In the genomic region with DNA sequence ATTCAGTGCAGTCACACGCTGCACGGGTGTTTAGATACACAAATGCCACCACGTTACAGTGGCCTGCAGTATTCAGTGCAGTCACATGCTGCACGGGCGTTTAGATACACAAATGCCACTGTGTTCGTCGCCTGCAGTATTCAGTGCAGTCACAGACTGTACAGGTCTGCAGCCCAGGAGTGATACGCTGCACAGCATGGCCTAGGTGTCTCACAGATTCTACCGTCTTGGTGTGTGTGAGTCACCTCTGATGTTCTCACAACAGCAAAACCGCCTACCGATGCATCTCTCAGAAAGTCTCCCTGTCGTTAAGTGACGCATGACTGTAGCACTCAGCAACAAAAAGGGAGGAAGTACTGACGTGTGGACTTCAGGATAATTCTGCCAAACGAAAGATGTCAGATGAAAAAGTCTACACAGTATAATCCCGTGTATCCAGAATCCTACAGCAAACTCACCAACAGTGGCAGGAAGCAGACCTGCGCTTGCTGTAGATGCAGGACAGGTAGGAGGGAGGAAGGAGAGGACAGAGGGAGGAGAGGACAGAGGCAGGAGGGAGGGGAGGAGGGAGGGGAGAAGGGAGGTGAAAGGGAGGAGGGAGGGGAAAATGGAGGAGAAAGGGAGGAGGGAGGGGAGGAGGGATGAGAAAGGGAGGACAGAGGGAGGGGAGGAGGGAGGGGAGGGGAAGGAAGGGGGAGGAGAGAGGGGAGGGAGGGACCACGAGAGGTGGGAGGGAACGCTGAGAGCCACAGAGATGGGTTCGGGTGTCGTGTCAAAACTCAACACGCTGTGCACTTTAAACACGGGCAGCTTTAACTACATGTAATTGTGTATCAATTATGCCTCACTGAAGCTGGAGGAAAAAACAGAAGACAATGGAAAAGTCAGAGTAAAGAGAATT, we compare ENCODE assay signal across 11 cellular contexts. TPM values are rescaled to one million over a fixed set of nuclear protein-coding genes. Genes with fewer than 3 reads are reported as not detected.
A peak's percentile ranks its signal among the peaks of the same experiment; 100 is the strongest.
DNase-seq lines count a peak whose midpoint lies in the region; ATAC-seq and TF ChIP-seq lines count a peak whose summit lies in the region.
"Had no signal": no experiment of that assay in that cellular context is flagged by ENCODE, and none has a peak within 500 bp of the region (broad histone marks: within the 10 kb centered on the region; RNA-seq: fewer than 3 reads in every experiment).

No MANE protein-coding gene starts in this region.

- H3K9me2 ChIP-seq in Karpas-422 (replicated peaks; ENCODE audit: insufficient read depth, low read length): no peaks in the 10 kb centered on the region

- H4K20me1 ChIP-seq in Karpas-422 (ENCODE audit: insufficient read depth, low read depth, low read length): no peaks in the 10 kb centered on the region

- DNase-seq in brain microvascular endothelial cell (peak; percentile 43), Karpas-422 (no peak)
- DNase-seq in stimulated activated CD4-positive, alpha-beta T cell treated with anti-CD3 and anti-CD28 coated beads, Interleukin-2, amount 100 ng/mL, for 4 hours (ENCODE audit: low read depth): peak; percentile 59

- peaks cover 6% of the 10 kb centered on the region for H3K27me3 ChIP-seq in brain microvascular endothelial cell (replicated peaks)
- H3K27me3 ChIP-seq in Karpas-422 (ENCODE audit: low read length): no peaks in the 10 kb centered on the region
- H3K27me3 ChIP-seq: upper lobe of left lung had no signal

- TF ChIP-seq CTCF in HEK293 (tag by site-specific recombination; IDR thresholded peaks at IDR 0.05) (no peak), brain microvascular endothelial cell (IDR thresholded peaks at IDR 0.05; ENCODE audit: low read depth, low read length, missing control alignments) (no peak)

- H2AFZ ChIP-seq in Karpas-422 (ENCODE audit: low read length): no peak overlapping the region

- peak; percentile 99 to 100 for ATAC-seq in activated CD4-positive, CD25-positive, alpha-beta regulatory T cell treated with anti-CD3 and anti-CD28 coated beads, Interleukin-2, amount 50 U/mL, for 24 hours
- ATAC-seq in HG02852 (IDR thresholded peaks at IDR 0.05; ENCODE audit: unreplicated experiment): no peak
- no peak for ATAC-seq in HG03521 (IDR thresholded peaks at IDR 0.05; ENCODE audit: unreplicated experiment)
- ATAC-seq in HG02840 (IDR thresholded peaks at IDR 0.05; ENCODE audit: low FRiP score, unreplicated experiment): no peak

- CTCF ChIA-PET in HEK293 (lab: Yijun Ruan, JAX): no interaction called here

- H3K27ac ChIP-seq in HEK293 (ENCODE audit: extremely low read depth, low read depth, low read length): no peak overlapping the region
- no peak overlapping the region for H3K27ac ChIP-seq in brain microvascular endothelial cell
- no peak overlapping the region for H3K27ac ChIP-seq in Karpas-422 (ENCODE audit: low read length)
- H3K27ac ChIP-seq: epithelial cell of prostate, upper lobe of left lung had no signal

- no peaks in the 10 kb centered on the region for H3K9me3 ChIP-seq in HEK293 (ENCODE audit: control insufficient read depth, insufficient read depth, low read depth, low read length)
- 0 out of 2 replicates have a peak, but pooled peaks cover 8% of the 10 kb centered on the region for H3K9me3 ChIP-seq in Karpas-422 (ENCODE audit: low read length)

- POLR2A ChIA-PET in HEK293 (lab: Yijun Ruan, JAX): no interaction called here

- no peaks in the 10 kb centered on the region for H3K36me3 ChIP-seq in HEK293 (ENCODE audit: control insufficient read depth in 2 of 2, insufficient read depth in 1 of 2, low read length in 2 of 2)
- H3K36me3 ChIP-seq in brain microvascular endothelial cell (replicated peaks): no peaks in the 10 kb centered on the region
- no peaks in the 10 kb centered on the region for H3K36me3 ChIP-seq in Karpas-422 (ENCODE audit: insufficient read depth, low read length)
- H3K36me3 ChIP-seq: upper lobe of left lung had no signal

- H3K4me3 ChIP-seq in HEK293 (ENCODE audit: low read depth, low read length): no peak overlapping the region
- H3K4me3 ChIP-seq in brain microvascular endothelial cell (ENCODE audit: low read depth, low read length): no peak overlapping the region
- H3K4me3 ChIP-seq in Karpas-422 (ENCODE audit: low read length): no peak overlapping the region
- H3K4me3 ChIP-seq: upper lobe of left lung had no signal

- H3K9ac ChIP-seq in Karpas-422 (ENCODE audit: low read length): no peak overlapping the region

- in situ Hi-C loops in brain microvascular endothelial cell (cut with HindIII; ENCODE audit: low pct_ligation_motif_present, low sequenced_read_pairs): no loop called here

- H3K79me2 ChIP-seq in Karpas-422 (ENCODE audit: low read length): no peaks in the 10 kb centered on the region

- H3K4me2 ChIP-seq in Karpas-422 (ENCODE audit: low read depth, low read length, poor library complexity, severe bottlenecking): no peak overlapping the region

- H3K4me1 ChIP-seq in HEK293 (ENCODE audit: control insufficient read depth, insufficient read depth, low read length) (no peaks in the 10 kb centered on the region), Karpas-422 (ENCODE audit: low read length) (no peaks in the 10 kb centered on the region)
- H3K4me1 ChIP-seq: upper lobe of left lung had no signal

TF ChIP-seq in HEK293, 187 proteins besides CTCF, POLR2A, EP300 and RAD21 (continues in another document):
- TF ChIP-seq, protein P1, sequence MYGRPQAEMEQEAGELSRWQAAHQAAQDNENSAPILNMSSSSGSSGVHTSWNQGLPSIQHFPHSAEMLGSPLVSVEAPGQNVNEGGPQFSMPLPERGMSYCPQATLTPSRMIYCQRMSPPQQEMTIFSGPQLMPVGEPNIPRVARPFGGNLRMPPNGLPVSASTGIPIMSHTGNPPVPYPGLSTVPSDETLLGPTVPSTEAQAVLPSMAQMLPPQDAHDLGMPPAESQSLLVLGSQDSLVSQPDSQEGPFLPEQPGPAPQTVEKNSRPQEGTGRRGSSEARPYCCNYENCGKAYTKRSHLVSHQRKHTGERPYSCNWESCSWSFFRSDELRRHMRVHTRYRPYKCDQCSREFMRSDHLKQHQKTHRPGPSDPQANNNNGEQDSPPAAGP (tag by site-specific recombination; IDR thresholded peaks at IDR 0.05): peak; percentile 86; the same call in 1 of the 2 replicates
- TF ChIP-seq ZBTB17 (tag by site-specific recombination; IDR thresholded peaks at IDR 0.05) (0 out of 2 replicates have a peak, but pooled peaks have one; percentile 24), ZNF350 (tag by site-specific recombination; IDR thresholded peaks at IDR 0.05) (no peak), WT1 (tag by site-specific recombination; IDR thresholded peaks at IDR 0.05) (peak; percentile 96), ZNF624 (tag by site-specific recombination; IDR thresholded peaks at IDR 0.05) (no peak), YY1 (tag by site-specific recombination; IDR thresholded peaks at IDR 0.05) (no peak), ZNF585B (tag by site-specific recombination; IDR thresholded peaks at IDR 0.05) (no peak), ZNF571 (tag by site-specific recombination; IDR thresholded peaks at IDR 0.05) (no peak), ZNF521 (tag by site-specific recombination; IDR thresholded peaks at IDR 0.05) (no peak), RBAK (tag by site-specific recombination; IDR thresholded peaks at IDR 0.05) (no peak), ZNF629 (tag by site-specific recombination; IDR thresholded peaks at IDR 0.05) (peak; percentile 70), SP2 (tag by site-specific recombination; IDR thresholded peaks at IDR 0.05) (peak; percentile 9; the same call in 1 of the 2 replicates), ZNF785 (tag by site-specific recombination; IDR thresholded peaks at IDR 0.05) (no peak), ZNF19 (tag by site-specific recombination; IDR thresholded peaks at IDR 0.05; ENCODE audit: low read depth) (no peak), ZNF600 (tag by site-specific recombination; IDR thresholded peaks at IDR 0.05) (0 out of 2 replicates have a peak, but pooled peaks have one; percentile 13), ZNF221 (tag by site-specific recombination; IDR thresholded peaks at IDR 0.05; ENCODE audit: borderline replicate concordance) (no peak), OVOL3 (tag by site-specific recombination; IDR thresholded peaks at IDR 0.05) (no peak), ZNF341 (tag by site-specific recombination; IDR thresholded peaks at IDR 0.05; ENCODE audit: low read depth) (peak; percentile 55; the same call in 1 of the 2 replicates), ZNF157 (tag by site-specific recombination; IDR thresholded peaks at IDR 0.05) (no peak), ZNF366 (tag by site-specific recombination; conservative IDR thresholded peaks at IDR 0.05) (no peak), ZNF146 (tag by site-specific recombination; IDR thresholded peaks at IDR 0.05) (no peak), ZBTB21 (tag by site-specific recombination; IDR thresholded peaks at IDR 0.05) (0 out of 2 replicates have a peak, but pooled peaks have one; percentile 18), ZNF133 (tag by site-specific recombination; IDR thresholded peaks at IDR 0.05) (no peak), SP3 (tag by site-specific recombination; IDR thresholded peaks at IDR 0.05) (peak; percentile 70), ZBTB7A (tag by site-specific recombination; IDR thresholded peaks at IDR 0.05; ENCODE audit: low read depth) (no peak)
- TF ChIP-seq, protein P2, sequence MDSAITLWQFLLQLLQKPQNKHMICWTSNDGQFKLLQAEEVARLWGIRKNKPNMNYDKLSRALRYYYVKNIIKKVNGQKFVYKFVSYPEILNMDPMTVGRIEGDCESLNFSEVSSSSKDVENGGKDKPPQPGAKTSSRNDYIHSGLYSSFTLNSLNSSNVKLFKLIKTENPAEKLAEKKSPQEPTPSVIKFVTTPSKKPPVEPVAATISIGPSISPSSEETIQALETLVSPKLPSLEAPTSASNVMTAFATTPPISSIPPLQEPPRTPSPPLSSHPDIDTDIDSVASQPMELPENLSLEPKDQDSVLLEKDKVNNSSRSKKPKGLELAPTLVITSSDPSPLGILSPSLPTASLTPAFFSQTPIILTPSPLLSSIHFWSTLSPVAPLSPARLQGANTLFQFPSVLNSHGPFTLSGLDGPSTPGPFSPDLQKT (IDR thresholded peaks at IDR 0.05; ENCODE audit: borderline replicate concordance, low read depth, low read length): no peak
- TF ChIP-seq, protein P3, sequence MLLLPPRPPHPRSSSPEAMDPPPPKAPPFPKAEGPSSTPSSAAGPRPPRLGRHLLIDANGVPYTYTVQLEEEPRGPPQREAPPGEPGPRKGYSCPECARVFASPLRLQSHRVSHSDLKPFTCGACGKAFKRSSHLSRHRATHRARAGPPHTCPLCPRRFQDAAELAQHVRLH (tag by site-specific recombination; IDR thresholded peaks at IDR 0.05): no peak

RNA-seq across cellular contexts. Expression of gene PCBP3, which starts 36.3 kb away (rescaled TPM):
- not detected in 2 replicates for total RNA-seq in Karpas-422 (2014; rRNA removed; shearing (Covaris generic); ENCODE audit: low replicate concordance)
- total RNA-seq: skeletal muscle tissue had no signal

Comparison
In these comparisons a context has a peak if more than half of its experiments do, and no peak if none do; other contexts are left out.
1. ATAC-seq: peak in activated CD4-positive, CD25-positive, alpha-beta regulatory T cell treated with anti-CD3 and anti-CD28 coated beads, Interleukin-2, amount 50 U/mL, for 24 hours (2 of 2); none in HG02852 (single experiment), HG03521 (single experiment) and HG02840 (single experiment).